ENCODE assay signal across 17 cellular contexts in genomic region chr11:2588809-2589537, GRCh38.
DNase-seq lines count a peak whose midpoint lies in the region; ATAC-seq and TF ChIP-seq lines count a peak whose summit lies in the region.
"Had no signal": no experiment of that assay in that cellular context is flagged by ENCODE, and none has a peak within 500 bp of the region (broad histone marks: within the 10 kb centered on the region; RNA-seq: fewer than 3 reads in every experiment).

No MANE protein-coding gene starts in this region.

- no peak overlapping the region for H3K4me3 ChIP-seq in heart left ventricle
- no peak overlapping the region for H3K4me3 ChIP-seq in HAP-1
- H3K4me3 ChIP-seq: ascending aorta, SK-N-MC had no signal

- no peak for TF ChIP-seq CTCF in GM13977 (IDR thresholded peaks at IDR 0.05; ENCODE audit: extremely low read depth, insufficient read depth, missing control alignments)
- TF ChIP-seq CTCF in heart left ventricle (IDR thresholded peaks at IDR 0.05) = no peak
- no peak for TF ChIP-seq CTCF in osteocyte (IDR thresholded peaks at IDR 0.05)

- ATAC-seq in heart left ventricle = peak in 1 of 4 donors; percentile 16
- no peak for ATAC-seq in HG02798 (IDR thresholded peaks at IDR 0.05; ENCODE audit: poor library complexity, unreplicated experiment)
- no peak for ATAC-seq in HG03139 (IDR thresholded peaks at IDR 0.05; ENCODE audit: unreplicated experiment)

- H3K27me3 Mint-ChIP-seq in osteocyte (ENCODE audit: unreplicated experiment) = peaks cover 4% of the 10 kb centered on the region

- in situ Hi-C loops in GM13977 (cut with MboI; ENCODE audit: low pct_unique_long_range_greater_than_20kb, low sequenced_read_pairs, unreplicated experiment) (no loop called here), HAP-1 (cut with MboI; ENCODE audit: low sequenced_read_pairs) (no loop called here)

- H3K36me3 Mint-ChIP-seq in osteocyte (ENCODE audit: unreplicated experiment) = no peaks in the 10 kb centered on the region

- 84 to 91% (median 89%) methylated on average over 13 to 29 of the region's 29 CpGs for WGBS in heart left ventricle, 4 donors

- H3K9me3 ChIP-seq in heart left ventricle = no peaks in the 10 kb centered on the region
- H3K9me3 ChIP-seq in HAP-1 = no peaks in the 10 kb centered on the region
- H3K9me3 ChIP-seq: ascending aorta had no signal

- DNase-seq in COLO668 (lab: John Stamatoyannopoulos, UW; ENCODE audit: unreplicated experiment) (peak; percentile 29), GM13977 (ENCODE audit: low spot score) (peak; percentile 16), heart left ventricle (peak in 4 of 5 donors; percentile 6 to 46 (median 22)), osteocyte (ENCODE audit: extremely low spot score, unreplicated experiment) (peak; percentile 79), HUDEP-2 (lab: John Stamatoyannopoulos, UW; ENCODE audit: unreplicated experiment in 76 of 76) (no peak), HAP-1 (ENCODE audit: low spot score in 2 of 2) (no peak)
- DNase-seq: AML-193, cortex of kidney, erythroblast, glutamatergic neuron, NCI-H1436 treated with DMSO at 0.1 percent for 48 hours, NCI-H524 had no signal

- TF ChIP-seq POLR2A in heart left ventricle (IDR thresholded peaks at IDR 0.05) = no peak

- H3K9me3 Mint-ChIP-seq in osteocyte (ENCODE audit: unreplicated experiment) = no peaks in the 10 kb centered on the region

- no peak overlapping the region for H3K27ac Mint-ChIP-seq in osteocyte (ENCODE audit: unreplicated experiment)

- no peaks in the 10 kb centered on the region for H3K27me3 ChIP-seq in heart left ventricle
- no peaks in the 10 kb centered on the region for H3K27me3 ChIP-seq in HAP-1 (ENCODE audit: low read depth)
- H3K27me3 ChIP-seq: ascending aorta had no signal

- no peaks in the 10 kb centered on the region for H3K4me1 ChIP-seq in heart left ventricle
- no peaks in the 10 kb centered on the region for H3K4me1 ChIP-seq in HAP-1
- H3K4me1 ChIP-seq: ascending aorta, parathyroid adenoma had no signal

- H3K4me1 Mint-ChIP-seq in osteocyte (ENCODE audit: unreplicated experiment) = no peaks in the 10 kb centered on the region

- peaks cover 0 to 25% (median 0%) of the 10 kb centered on the region in 9 donors for H3K36me3 ChIP-seq in heart left ventricle
- H3K36me3 ChIP-seq in HAP-1 (replicated peaks) = no peaks in the 10 kb centered on the region
- H3K36me3 ChIP-seq: ascending aorta had no signal

- no peak overlapping the region for H3K27ac ChIP-seq in heart left ventricle
- H3K27ac ChIP-seq: ascending aorta, parathyroid adenoma, SK-N-MC had no signal

- no peak overlapping the region for H3K4me3 Mint-ChIP-seq in osteocyte (ENCODE audit: unreplicated experiment)

- intact Hi-C loops in heart left ventricle (cut with DNase I) = no loop called here

Comparison
In these comparisons a context has a peak if more than half of its experiments do, and no peak if none do; other contexts are left out.
1. DNase-seq: peak in COLO668 (single experiment), GM13977 (single experiment), heart left ventricle (4 of 5) and osteocyte (single experiment); none in HUDEP-2 (0 of 76) and HAP-1 (0 of 2).